8 cellular contexts compared by ENCODE assay signal in genomic region chr3:13480340-13481318, GRCh38. TPM values are rescaled to one million over a fixed set of nuclear protein-coding genes. Genes with fewer than 3 reads are reported as not detected.
DNase-seq lines count a peak whose midpoint lies in the region; ATAC-seq and TF ChIP-seq lines count a peak whose summit lies in the region.

No MANE protein-coding gene starts in this region.

- H3K4me1 Mint-ChIP-seq in MCF 10A (ENCODE audit: insufficient read depth, unreplicated experiment), result peaks cover 11% of the 10 kb centered on the region

- H3K9me3 ChIP-seq in PC-3 (ENCODE audit: low read length), result no peaks in the 10 kb centered on the region

- POLR2A ChIA-PET in PC-3 (lab: Charles Lee; ENCODE audit: unreplicated experiment) (interaction anchor here (0.5 to 1.0 kb wide), 12 partner anchors 9 to 1716 kb away, joined by 3 to 20 read pairs (median 4); no protein-coding TSS in a partner anchor), MCF 10A (lab: Yijun Ruan, JAX) (interaction anchor here (0.7 to 4.9 kb wide), 13 partner anchors 9 to 365 kb away, joined by 3 to 34 read pairs (median 4); no protein-coding TSS in a partner anchor)

- no peaks in the 10 kb centered on the region for H3F3A ChIP-seq in PC-3 (ENCODE audit: low read length, unreplicated experiment)

- H3K36me3 Mint-ChIP-seq in MCF 10A (ENCODE audit: insufficient read depth, unreplicated experiment), result peaks cover 5% of the 10 kb centered on the region

- peak overlapping the region; percentile 86 for H3K4me3 Mint-ChIP-seq in MCF 10A (ENCODE audit: unreplicated experiment)

- H2AFZ ChIP-seq in PC-3 (ENCODE audit: low read length), result peak overlapping the region; percentile 83

- peak overlapping the region; percentile 80 for H3K4me3 ChIP-seq in PC-3 (ENCODE audit: low read length)
- peak overlapping the region; percentile 46 for H3K4me3 ChIP-seq in kidney epithelial cell (ENCODE audit: low read depth, low read length)

- no peaks in the 10 kb centered on the region for H3K79me2 ChIP-seq in PC-3 (ENCODE audit: low read length)

- H3K27ac ChIP-seq in C4-2B (peak overlapping the region; percentile 83), PC-3 (ENCODE audit: low read length) (no peak overlapping the region)

- H3K36me3 ChIP-seq in PC-3 (ENCODE audit: low read depth, low read length) (no peaks in the 10 kb centered on the region), kidney epithelial cell (ENCODE audit: control insufficient read depth, insufficient read depth, low read length) (no peaks in the 10 kb centered on the region)

- no peaks in the 10 kb centered on the region for H3K9me3 Mint-ChIP-seq in MCF 10A (ENCODE audit: unreplicated experiment)

- no peak for DNase-seq in PC-3
- no peak for DNase-seq in MCF 10A (ENCODE audit: unreplicated experiment)
- no peak for DNase-seq in kidney epithelial cell (ENCODE audit: low read depth)
- DNase-seq in stimulated activated CD4-positive, alpha-beta T cell treated with anti-CD3 and anti-CD28 coated beads, Interleukin-4, amount 100 ng/mL, for 24 hours, result peak; percentile 30
- no peak for DNase-seq in HK-2 (ENCODE audit: unreplicated experiment)
- DNase-seq in ureter (ENCODE audit: low spot score), result no peak

- peak overlapping the region; percentile 93 for H3K4me2 ChIP-seq in PC-3 (ENCODE audit: low read length)

- no peak overlapping the region for H3K27ac Mint-ChIP-seq in MCF 10A (ENCODE audit: low read depth, unreplicated experiment)

- H3K27me3 Mint-ChIP-seq in MCF 10A (ENCODE audit: insufficient read depth, unreplicated experiment), result no peaks in the 10 kb centered on the region

- BruUV-seq in PC-3 (replicated peaks; lab: Mats Ljungman, UMichigan) (no TSS peak), MCF 10A (replicated peaks; lab: Mats Ljungman, UMichigan) (no TSS peak)

- peak overlapping the region; percentile 63; the same call in 1 of the 2 replicates for H3K9ac ChIP-seq in PC-3 (ENCODE audit: low read length)

- CTCF ChIA-PET in PC-3 (lab: Charles Lee) (interaction anchor here (0.6 to 0.9 kb wide), 8 partner anchors 14 to 639 kb away, joined by 3 to 11 read pairs (median 6); partner anchors contain the start of gene RPL32), MCF 10A (lab: Yijun Ruan, JAX) (interaction anchor here (0.5 to 2.5 kb wide), 8 partner anchors 9 to 389 kb away, joined by 3 to 14 read pairs (median 4); no protein-coding TSS in a partner anchor)

- no peaks in the 10 kb centered on the region for H3K9me2 ChIP-seq in PC-3 (replicated peaks; ENCODE audit: low read length)

- H3K27me3 ChIP-seq in PC-3 (ENCODE audit: low read length), result no peaks in the 10 kb centered on the region
- no peaks in the 10 kb centered on the region for H3K27me3 ChIP-seq in kidney epithelial cell (ENCODE audit: control insufficient read depth, insufficient read depth, low read length)

- peak; percentile 27 for ATAC-seq in GM21619 (IDR thresholded peaks at IDR 0.05; ENCODE audit: unreplicated experiment)
- ATAC-seq in PC-3, result peak; percentile 37

- H3K4me1 ChIP-seq in PC-3 (ENCODE audit: insufficient read depth, low read length), result peaks cover 33% of the 10 kb centered on the region

- H4K20me1 ChIP-seq in PC-3 (ENCODE audit: low read length), result no peaks in the 10 kb centered on the region

- intact Hi-C loops in PC-3 (cut with micrococcal nuclease) (no loop called here), MCF 10A (cut with micrococcal nuclease) (no loop called here)

- TF ChIP-seq CTCF in C4-2B (conservative IDR thresholded peaks at IDR 0.05) (no peak), PC-3 (conservative IDR thresholded peaks at IDR 0.05; ENCODE audit: low read depth, low read length) (no peak), MCF 10A (IDR thresholded peaks at IDR 0.05; ENCODE audit: unreplicated experiment) (no peak), kidney epithelial cell (IDR thresholded peaks at IDR 0.05; ENCODE audit: insufficient read depth, low read length, poor library complexity, severe bottlenecking) (no peak)

RNA-seq across cellular contexts. Expression of gene HDAC11, which starts 0.5 kb away (rescaled TPM):
- total RNA-seq in PC-3 (2014; rRNA removed) (21.8 and 24.2 TPM in 2 replicates), MCF 10A (2022) (8.7 and 9.3 TPM in 2 replicates), kidney epithelial cell (14.3 and 17.3 TPM in 2 replicates), ureter (17.4 TPM)
